In the genomic region with DNA sequence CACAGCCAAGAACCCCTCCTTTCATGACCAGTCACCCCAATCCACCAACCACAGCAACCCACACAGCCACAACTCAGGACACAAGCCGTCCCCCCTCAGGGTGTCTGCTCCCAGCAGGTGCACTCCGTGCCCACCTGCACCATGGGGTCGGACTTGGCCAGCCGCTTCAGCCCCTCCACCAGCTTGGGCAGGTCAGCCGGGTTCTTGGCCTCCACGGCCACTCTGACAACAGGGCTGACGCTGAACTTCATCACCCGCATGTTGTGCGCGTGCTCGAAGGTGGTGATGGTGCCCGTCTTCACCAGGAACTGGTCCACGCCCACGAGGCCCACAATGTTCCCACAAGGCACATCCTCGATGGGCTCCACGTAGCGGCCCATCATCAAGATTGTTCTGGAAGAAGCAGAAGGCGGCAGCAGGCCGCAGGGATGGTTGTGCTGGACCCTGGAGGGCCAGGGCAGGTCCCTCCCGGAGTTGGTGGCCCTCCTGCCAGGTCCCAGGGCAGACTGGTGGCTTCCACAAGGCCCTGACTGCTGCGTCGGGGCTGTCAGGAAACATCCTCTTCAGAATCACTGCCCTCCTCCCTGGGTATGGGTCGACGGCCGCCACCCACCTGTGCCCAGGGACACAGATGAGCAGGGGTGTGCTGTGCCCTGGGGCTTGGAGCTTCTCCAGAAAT, we compare ENCODE assay signal across 15 cellular contexts. TPM values are rescaled to one million over a fixed set of nuclear protein-coding genes. Genes with fewer than 3 reads are reported as not detected.
DNase-seq lines count a peak whose midpoint lies in the region; ATAC-seq, FAIRE-seq and TF ChIP-seq lines count a peak whose summit lies in the region.
"Had no signal": no experiment of that assay in that cellular context is flagged by ENCODE, and none has a peak within 500 bp of the region (broad histone marks: within the 10 kb centered on the region; RNA-seq: fewer than 3 reads in every experiment).

No MANE protein-coding gene starts in this region.

- no peaks in the 10 kb centered on the region for H3K9me3 Mint-ChIP-seq in activated T-cell treated with anti-CD3 and anti-CD28 coated beads, Interleukin-2, amount 50 U/mL, for 24 hours
- H3K9me3 Mint-ChIP-seq: naive thymus-derived CD8-positive, alpha-beta T cell had no signal

- peak overlapping the region in 9 of 11 experiments; percentile 30 to 99 (median 98); a peak in 17 of 22 replicates for H3K27ac ChIP-seq in BLaER1 treated with 17β-estradiol and CSF1 and Interleukin-3, amounts not matched to agents 10 nM and 100 nM
- no peak overlapping the region for H3K27ac ChIP-seq in HepG2 (ENCODE audit: extremely low read length, insufficient read depth, low read length)
- H3K27ac ChIP-seq: heart right ventricle had no signal

- peak overlapping the region; percentile 97 for H3K4me3 Mint-ChIP-seq in activated T-cell treated with anti-CD3 and anti-CD28 coated beads, Interleukin-2, amount 50 U/mL, for 24 hours
- H3K4me3 Mint-ChIP-seq: CD14-positive monocyte had no signal

- TF ChIP-seq EP300 in HepG2 (IDR thresholded peaks at IDR 0.05; ENCODE audit: low read depth in 2 of 2, low read length in 2 of 2) (no peak), HepG2 (CRISPR knock-in tag; IDR thresholded peaks at IDR 0.05; ENCODE audit: borderline replicate concordance) (no peak)

- no peaks in the 10 kb centered on the region; a peak in 1 of 22 replicates for H3K9me3 ChIP-seq in BLaER1 treated with 17β-estradiol and CSF1 and Interleukin-3, amounts not matched to agents 10 nM and 100 nM (replicated peaks in 1 of 11)
- H3K9me3 ChIP-seq in HepG2 (ENCODE audit: low read length), result no peaks in the 10 kb centered on the region
- H3K9me3 ChIP-seq: heart right ventricle had no signal

- intact Hi-C loops in HepG2 (cut with micrococcal nuclease; ENCODE audit: unreplicated experiment), result no loop called here

- no peak for TF ChIP-seq CTCF in HepG2 (CRISPR knock-in tag; IDR thresholded peaks at IDR 0.05)

- H4K20me1 ChIP-seq in BLaER1 treated with 17β-estradiol and CSF1 and Interleukin-3, amounts not matched to agents 10 nM and 100 nM, result peaks cover 99 to 100% (median 100%) of the 10 kb centered on the region in 11 experiments
- H4K20me1 ChIP-seq in HepG2 (ENCODE audit: insufficient read depth, low read length), result peaks cover 94% of the 10 kb centered on the region

- CTCF ChIA-PET in HepG2 (lab: Yijun Ruan, JAX; ENCODE audit: low intra/inter-chr PET ratio, low total read pairs), result no interaction called here

- H3K27ac Mint-ChIP-seq in activated T-cell treated with anti-CD3 and anti-CD28 coated beads, Interleukin-2, amount 50 U/mL, for 24 hours, result peak overlapping the region; percentile 99

- peak overlapping the region in 7 of 10 experiments; percentile 88 to 100 (median 99); a peak in 11 of 20 replicates for H3K4me3 ChIP-seq in BLaER1 treated with 17β-estradiol and CSF1 and Interleukin-3, amounts not matched to agents 10 nM and 100 nM
- H3K4me3 ChIP-seq in HepG2 (replicated peaks in 1 of 3; ENCODE audit: insufficient read depth in 1 of 3, low read depth in 2 of 3, low read length in 3 of 3), result no peak overlapping the region
- H3K4me3 ChIP-seq: heart right ventricle had no signal

- H3K79me2 ChIP-seq in HepG2 (ENCODE audit: insufficient read depth, low read length), result peaks cover 45% of the 10 kb centered on the region

- peaks cover 59% of the 10 kb centered on the region for H3K4me1 Mint-ChIP-seq in activated T-cell treated with anti-CD3 and anti-CD28 coated beads, Interleukin-2, amount 50 U/mL, for 24 hours (ENCODE audit: low read depth)

- peak overlapping the region; percentile 92 to 100 (median 99); a peak in 21 of 22 replicates for H3K4me2 ChIP-seq in BLaER1 treated with 17β-estradiol and CSF1 and Interleukin-3, amounts not matched to agents 10 nM and 100 nM
- no peak overlapping the region for H3K4me2 ChIP-seq in HepG2 (ENCODE audit: low read depth, low read length)

- H3K36me3 ChIP-seq in BLaER1 treated with 17β-estradiol and CSF1 and Interleukin-3, amounts not matched to agents 10 nM and 100 nM, result peaks cover 95 to 100% (median 99%) of the 10 kb centered on the region in 11 experiments
- H3K36me3 ChIP-seq in HepG2 (replicated peaks in 1 of 2; ENCODE audit: control insufficient read depth in 1 of 2, insufficient read depth in 2 of 2, low read length in 2 of 2), result peaks cover 76 to 88% of the 10 kb centered on the region in 2 experiments

- no peak overlapping the region for H2AFZ ChIP-seq in HepG2 (ENCODE audit: low read length)

- no peaks in the 10 kb centered on the region for H3K27me3 Mint-ChIP-seq in activated T-cell treated with anti-CD3 and anti-CD28 coated beads, Interleukin-2, amount 50 U/mL, for 24 hours
- H3K27me3 Mint-ChIP-seq: naive thymus-derived CD8-positive, alpha-beta T cell had no signal

- H3K4me1 ChIP-seq in BLaER1 treated with 17β-estradiol and CSF1 and Interleukin-3, amounts not matched to agents 10 nM and 100 nM, result peaks cover 54 to 80% (median 76%) of the 10 kb centered on the region in 10 experiments
- H3K4me1 ChIP-seq in HepG2 (ENCODE audit: insufficient read depth, low read length), result peaks cover 37% of the 10 kb centered on the region

- no peak for ATAC-seq in HepG2
- ATAC-seq in GM18498 (IDR thresholded peaks at IDR 0.05; ENCODE audit: unreplicated experiment), result no peak
- no peak for ATAC-seq in HG02938 (IDR thresholded peaks at IDR 0.05; ENCODE audit: unreplicated experiment)
- ATAC-seq: heart right ventricle; naive thymus-derived CD8-positive, alpha-beta T cell had no signal

- POLR2A ChIA-PET in HepG2 (lab: Yijun Ruan, JAX), result interaction anchor here (1.1 to 7.4 kb wide), 3 partner anchors 8 to 11 kb away, joined by 4 to 118 read pairs (median 12); partner anchors contain the start of gene DAPK3

- peak overlapping the region; percentile 97 to 100 (median 98); a peak in 20 of 22 replicates for H3K9ac ChIP-seq in BLaER1 treated with 17β-estradiol and CSF1 and Interleukin-3, amounts not matched to agents 10 nM and 100 nM
- H3K9ac ChIP-seq in HepG2 (ENCODE audit: insufficient read depth, low read depth, low read length), result no peak overlapping the region

- no peak for FAIRE-seq in HepG2 (lab: Jason Lieb, UNC)

- no peak for TF ChIP-seq RAD21 in HepG2 (CRISPR knock-in tag; IDR thresholded peaks at IDR 0.05)

- WGBS in HepG2 (ENCODE audit: low lambda C conversion rate), result 100% methylated on average over 5 of the region's 25 CpGs

- no peaks in the 10 kb centered on the region for H3K27me3 ChIP-seq in BLaER1 treated with 17β-estradiol and CSF1 and Interleukin-3, amounts not matched to agents 10 nM and 100 nM
- H3K27me3 ChIP-seq in HepG2 (ENCODE audit: control insufficient read depth in 1 of 2, insufficient read depth in 2 of 2, low read length in 2 of 2), result no peaks in the 10 kb centered on the region; a peak in 1 of 5 replicates
- H3K27me3 ChIP-seq: heart right ventricle had no signal

- in situ Hi-C loops in GM18951 (cut with MboI; ENCODE audit: low sequenced_read_pairs, unreplicated experiment), result no loop called here
- in situ Hi-C loops in HepG2 (cut with HindIII; ENCODE audit: extremely low pct_ligation_motif_present, low pct_unique_long_range_greater_than_20kb), result no loop called here

- BruUV-seq in HepG2 (replicated peaks; lab: Mats Ljungman, UMichigan), result no TSS peak

- TF ChIP-seq POLR2A in GM18951 (IDR thresholded peaks at IDR 0.05; ENCODE audit: extremely low read depth, insufficient read depth, insufficient read length), result peak; percentile 37
- no peak; a peak in 3 of 4 replicates for TF ChIP-seq POLR2A in HepG2 (IDR thresholded peaks at IDR 0.05; ENCODE audit: insufficient read depth in 1 of 2, low read depth in 2 of 2, low read length in 2 of 2)

- no peak for DNase-seq in activated T-cell treated with anti-CD3 and anti-CD28 coated beads, Interleukin-2, amount 50 U/mL, for 24 hours
- DNase-seq in HepG2 (ENCODE audit: low spot score), result no peak
- DNase-seq in occipital lobe (lab: John Stamatoyannopoulos, UW), result no peak
- no peak for DNase-seq in T-helper 2 cell
- DNase-seq: activated CD4-positive, CD25-positive, alpha-beta regulatory T cell; NCI-H1092 treated with DMSO at 0.1 percent for 48 hours; NCI-H345 had no signal

- peaks cover 99% of the 10 kb centered on the region for H3K36me3 Mint-ChIP-seq in activated T-cell treated with anti-CD3 and anti-CD28 coated beads, Interleukin-2, amount 50 U/mL, for 24 hours (ENCODE audit: low read depth)

RNA-seq across cellular contexts. Expression of gene EEF2, which starts 5.5 kb away (rescaled TPM):
- total RNA-seq in HepG2 (2016; rRNA removed; fragmentation: Illumina TruSeq; extraction: Trizol) (1,722 and 1,777 TPM in 2 replicates), occipital lobe (2,019 TPM)
- 663 and 837 TPM in 2 replicates for total RNA-seq in HepG2 (2016; cell fraction: cytosol; rRNA removed; fragmentation: Illumina TruSeq; extraction: Trizol; ENCODE audit: low read depth)
- total RNA-seq in HepG2 (2016; cell fraction: insoluble cytoplasmic fraction; rRNA removed; fragmentation: Illumina TruSeq; extraction: Trizol), result 1,312 and 1,845 TPM in 2 replicates
- 2,334 and 2,783 TPM in 2 replicates for total RNA-seq in HepG2 (2016; cell fraction: membrane; rRNA removed; fragmentation: Illumina TruSeq; extraction: Trizol)
- total RNA-seq in HepG2 (2016; cell fraction: nucleus; rRNA removed; fragmentation: Illumina TruSeq; extraction: Trizol), result 709 and 773 TPM in 2 replicates
- 1,441 and 1,465 TPM in 2 replicates for polyA plus RNA-seq in HepG2 (2011; rRNA removed)
- polyA plus RNA-seq in HepG2 (2011; cell fraction: cytosol; rRNA removed), result 1,619 and 2,301 TPM in 2 replicates
- 945 and 1,058 TPM in 2 replicates for polyA plus RNA-seq in HepG2 (2011; cell fraction: nucleus; rRNA removed)
- polyA plus RNA-seq in HepG2 (2012), result 2,825 and 3,817 TPM in 2 replicates
- 660 and 778 TPM in 2 replicates for polyA plus RNA-seq in HepG2 (2016; cell fraction: cytosol; fragmentation: Illumina TruSeq; extraction: Trizol; ENCODE audit: low read depth)
- polyA plus RNA-seq in HepG2 (2016; cell fraction: insoluble cytoplasmic fraction; fragmentation: Illumina TruSeq; extraction: Trizol; ENCODE audit: low read depth), result 1,198 and 1,548 TPM in 2 replicates
- polyA plus RNA-seq in HepG2 (2016; cell fraction: membrane; fragmentation: Illumina TruSeq; extraction: Trizol; ENCODE audit: low read depth), result 1,837 and 2,206 TPM in 2 replicates
- 1,012 and 1,080 TPM in 2 replicates for polyA plus RNA-seq in HepG2 (2016; cell fraction: nucleus; fragmentation: Illumina TruSeq; extraction: Trizol; ENCODE audit: insufficient read depth, low read depth)
- polyA minus RNA-seq in HepG2 (2011; rRNA and poly(A)+ RNA removed; ENCODE audit: low replicate concordance), result 1,462 and 3,209 TPM in 2 replicates
- 1,805 and 1,823 TPM in 2 replicates for polyA minus RNA-seq in HepG2 (2011; cell fraction: cytosol; rRNA and poly(A)+ RNA removed)
- polyA minus RNA-seq in HepG2 (2011; cell fraction: nucleus; rRNA and poly(A)+ RNA removed), result 434 and 615 TPM in 2 replicates

RNA-seq across cellular contexts. Expression of gene DAPK3, which starts 8.9 kb away (rescaled TPM):
- total RNA-seq in HepG2 (2016; rRNA removed; fragmentation: Illumina TruSeq; extraction: Trizol) (22.0 and 30.5 TPM in 2 replicates), occipital lobe (51.3 TPM)
- total RNA-seq in HepG2 (2016; cell fraction: cytosol; rRNA removed; fragmentation: Illumina TruSeq; extraction: Trizol; ENCODE audit: low read depth), result 5.0 and 5.5 TPM in 2 replicates
- 18.7 and 32.5 TPM in 2 replicates for total RNA-seq in HepG2 (2016; cell fraction: insoluble cytoplasmic fraction; rRNA removed; fragmentation: Illumina TruSeq; extraction: Trizol)
- 9.6 and 13.4 TPM in 2 replicates for total RNA-seq in HepG2 (2016; cell fraction: membrane; rRNA removed; fragmentation: Illumina TruSeq; extraction: Trizol)
- total RNA-seq in HepG2 (2016; cell fraction: nucleus; rRNA removed; fragmentation: Illumina TruSeq; extraction: Trizol), result 20.1 and 21.1 TPM in 2 replicates
- polyA plus RNA-seq in HepG2 (2011; rRNA removed), result 37.3 and 51.9 TPM in 2 replicates
- polyA plus RNA-seq in HepG2 (2011; cell fraction: cytosol; rRNA removed), result 36.9 and 42.7 TPM in 2 replicates
- 102 and 107 TPM in 2 replicates for polyA plus RNA-seq in HepG2 (2011; cell fraction: nucleus; rRNA removed)
- 20.1 and 33.8 TPM in 2 replicates for polyA plus RNA-seq in HepG2 (2012)
- 2.6 and 2.9 TPM in 2 replicates for polyA plus RNA-seq in HepG2 (2016; cell fraction: cytosol; fragmentation: Illumina TruSeq; extraction: Trizol; ENCODE audit: low read depth)
- polyA plus RNA-seq in HepG2 (2016; cell fraction: insoluble cytoplasmic fraction; fragmentation: Illumina TruSeq; extraction: Trizol; ENCODE audit: low read depth), result 20.1 and 23.6 TPM in 2 replicates
- 5.9 and 6.0 TPM in 2 replicates for polyA plus RNA-seq in HepG2 (2016; cell fraction: membrane; fragmentation: Illumina TruSeq; extraction: Trizol; ENCODE audit: low read depth)
- polyA plus RNA-seq in HepG2 (2016; cell fraction: nucleus; fragmentation: Illumina TruSeq; extraction: Trizol; ENCODE audit: insufficient read depth, low read depth), result 45.3 and 46.8 TPM in 2 replicates
- polyA minus RNA-seq in HepG2 (2011; rRNA and poly(A)+ RNA removed; ENCODE audit: low replicate concordance), result 44.0 and 66.3 TPM in 2 replicates
- 15.7 and 22.0 TPM in 2 replicates for polyA minus RNA-seq in HepG2 (2011; cell fraction: cytosol; rRNA and poly(A)+ RNA removed)
- 24.7 and 27.2 TPM in 2 replicates for polyA minus RNA-seq in HepG2 (2011; cell fraction: nucleus; rRNA and poly(A)+ RNA removed)

RNA-seq across cellular contexts. Expression of gene PIAS4, which starts 27.7 kb away (rescaled TPM):
- total RNA-seq in HepG2 (2016; rRNA removed; fragmentation: Illumina TruSeq; extraction: Trizol), result 20.1 and 22.4 TPM in 2 replicates
- 4.3 and 5.1 TPM in 2 replicates for total RNA-seq in HepG2 (2016; cell fraction: cytosol; rRNA removed; fragmentation: Illumina TruSeq; extraction: Trizol; ENCODE audit: low read depth)
- total RNA-seq in HepG2 (2016; cell fraction: insoluble cytoplasmic fraction; rRNA removed; fragmentation: Illumina TruSeq; extraction: Trizol), result 16.7 and 23.3 TPM in 2 replicates
- 9.8 and 11.2 TPM in 2 replicates for total RNA-seq in HepG2 (2016; cell fraction: membrane; rRNA removed; fragmentation: Illumina TruSeq; extraction: Trizol)
- total RNA-seq in HepG2 (2016; cell fraction: nucleus; rRNA removed; fragmentation: Illumina TruSeq; extraction: Trizol), result 9.7 and 15.2 TPM in 2 replicates
- 8.7 and 9.0 TPM in 2 replicates for polyA plus RNA-seq in HepG2 (2011; rRNA removed)
- polyA plus RNA-seq in HepG2 (2011; cell fraction: cytosol; rRNA removed), result 11.2 and 43.1 TPM in 2 replicates
- polyA plus RNA-seq in HepG2 (2011; cell fraction: nucleus; rRNA removed), result 22.4 and 27.4 TPM in 2 replicates
- polyA plus RNA-seq in HepG2 (2012), result 19.1 and 20.7 TPM in 2 replicates
- polyA plus RNA-seq in HepG2 (2016; cell fraction: cytosol; fragmentation: Illumina TruSeq; extraction: Trizol; ENCODE audit: low read depth), result 3.3 and 3.5 TPM in 2 replicates
- 18.2 and 33.3 TPM in 2 replicates for polyA plus RNA-seq in HepG2 (2016; cell fraction: insoluble cytoplasmic fraction; fragmentation: Illumina TruSeq; extraction: Trizol; ENCODE audit: low read depth)
- 5.6 and 5.9 TPM in 2 replicates for polyA plus RNA-seq in HepG2 (2016; cell fraction: membrane; fragmentation: Illumina TruSeq; extraction: Trizol; ENCODE audit: low read depth)
- 36.3 and 39.1 TPM in 2 replicates for polyA plus RNA-seq in HepG2 (2016; cell fraction: nucleus; fragmentation: Illumina TruSeq; extraction: Trizol; ENCODE audit: insufficient read depth, low read depth)
- 12.2 and 13.9 TPM in 2 replicates for polyA minus RNA-seq in HepG2 (2011; rRNA and poly(A)+ RNA removed; ENCODE audit: low replicate concordance)
- polyA minus RNA-seq in HepG2 (2011; cell fraction: cytosol; rRNA and poly(A)+ RNA removed), result 5.1 and 7.7 TPM in 2 replicates
- 14.5 and 15.1 TPM in 2 replicates for polyA minus RNA-seq in HepG2 (2011; cell fraction: nucleus; rRNA and poly(A)+ RNA removed)
- total RNA-seq in occipital lobe, result 22.5 TPM

RNA-seq across cellular contexts. Expression of gene NMRK2, which starts 46.9 kb away (rescaled TPM):
- total RNA-seq in HepG2 (2016; rRNA removed; fragmentation: Illumina TruSeq; extraction: Trizol), result not detected in 2 replicates
- not detected in 2 replicates for total RNA-seq in HepG2 (2016; cell fraction: cytosol; rRNA removed; fragmentation: Illumina TruSeq; extraction: Trizol; ENCODE audit: low read depth)
- not detected in 2 replicates for total RNA-seq in HepG2 (2016; cell fraction: insoluble cytoplasmic fraction; rRNA removed; fragmentation: Illumina TruSeq; extraction: Trizol)
- total RNA-seq in HepG2 (2016; cell fraction: membrane; rRNA removed; fragmentation: Illumina TruSeq; extraction: Trizol), result not detected in 2 replicates
- total RNA-seq in HepG2 (2016; cell fraction: nucleus; rRNA removed; fragmentation: Illumina TruSeq; extraction: Trizol), result not detected in 2 replicates
- not detected in 2 replicates for polyA plus RNA-seq in HepG2 (2011; rRNA removed)
- not detected in 2 replicates for polyA plus RNA-seq in HepG2 (2011; cell fraction: cytosol; rRNA removed)
- not detected in 2 replicates for polyA plus RNA-seq in HepG2 (2011; cell fraction: nucleus; rRNA removed)
- not detected in 2 replicates for polyA plus RNA-seq in HepG2 (2012)
- not detected in 2 replicates for polyA plus RNA-seq in HepG2 (2016; cell fraction: cytosol; fragmentation: Illumina TruSeq; extraction: Trizol; ENCODE audit: low read depth)
- polyA plus RNA-seq in HepG2 (2016; cell fraction: insoluble cytoplasmic fraction; fragmentation: Illumina TruSeq; extraction: Trizol; ENCODE audit: low read depth), result not detected in 2 replicates
- polyA plus RNA-seq in HepG2 (2016; cell fraction: membrane; fragmentation: Illumina TruSeq; extraction: Trizol; ENCODE audit: low read depth), result not detected in 2 replicates
- not detected in 2 replicates for polyA plus RNA-seq in HepG2 (2016; cell fraction: nucleus; fragmentation: Illumina TruSeq; extraction: Trizol; ENCODE audit: insufficient read depth, low read depth)
- polyA minus RNA-seq in HepG2 (2011; rRNA and poly(A)+ RNA removed; ENCODE audit: low replicate concordance), result not detected in 2 replicates
- not detected in 2 replicates for polyA minus RNA-seq in HepG2 (2011; cell fraction: cytosol; rRNA and poly(A)+ RNA removed)
- polyA minus RNA-seq in HepG2 (2011; cell fraction: nucleus; rRNA and poly(A)+ RNA removed), result not detected in 2 replicates
- not detected for total RNA-seq in occipital lobe
- total RNA-seq: HT1080; naive thymus-derived CD8-positive, alpha-beta T cell had no signal
- polyA plus RNA-seq: CD14-positive monocyte; naive thymus-derived CD8-positive, alpha-beta T cell had no signal

Comparison
In these comparisons a context has a peak if more than half of its experiments do, and no peak if none do; other contexts are left out.
1. H3K4me3 ChIP-seq: peak in BLaER1 treated with 17β-estradiol and CSF1 and Interleukin-3, amounts not matched to agents 10 nM and 100 nM (7 of 10); none in HepG2 (0 of 3).